In the genomic region with DNA sequence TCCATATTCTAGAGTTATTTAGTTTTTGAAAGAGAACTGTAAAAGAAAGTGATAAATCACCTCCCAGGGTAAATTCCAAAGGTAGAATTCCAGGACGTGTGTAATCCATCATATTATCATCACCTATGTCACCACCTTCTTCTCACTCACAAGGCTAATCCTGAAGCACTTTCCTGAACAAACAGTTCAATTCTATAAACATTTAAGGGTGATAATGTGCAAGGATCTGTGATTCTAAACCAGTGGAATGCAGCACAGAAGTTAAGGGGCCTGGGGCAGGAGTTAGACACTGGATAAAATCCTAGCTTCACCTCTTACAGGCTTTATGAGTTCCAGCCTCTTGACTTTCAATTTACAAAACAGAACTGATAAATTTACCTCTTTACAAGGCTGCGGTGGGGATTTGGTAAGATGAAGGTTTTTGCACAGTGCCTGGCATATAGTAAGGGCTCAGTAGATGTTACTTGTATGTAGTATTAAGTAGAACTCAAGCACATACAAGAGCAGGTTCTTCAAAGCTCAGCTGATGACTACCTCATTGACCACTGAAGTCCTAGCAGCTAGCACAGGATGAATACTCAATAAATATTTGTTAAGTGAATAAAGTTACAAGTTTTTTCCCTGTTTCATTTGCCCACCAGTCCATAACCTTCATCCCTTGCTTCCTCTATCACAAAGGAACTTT, we compare ENCODE assay signal across 1 cellular context.
TF ChIP-seq lines count a peak whose summit lies in the region.

No MANE protein-coding gene starts in this region.

TF ChIP-seq in GM23338, 12 proteins besides CTCF, POLR2A, EP300 and RAD21 (continued from another document):
- TF ChIP-seq, protein P1, sequence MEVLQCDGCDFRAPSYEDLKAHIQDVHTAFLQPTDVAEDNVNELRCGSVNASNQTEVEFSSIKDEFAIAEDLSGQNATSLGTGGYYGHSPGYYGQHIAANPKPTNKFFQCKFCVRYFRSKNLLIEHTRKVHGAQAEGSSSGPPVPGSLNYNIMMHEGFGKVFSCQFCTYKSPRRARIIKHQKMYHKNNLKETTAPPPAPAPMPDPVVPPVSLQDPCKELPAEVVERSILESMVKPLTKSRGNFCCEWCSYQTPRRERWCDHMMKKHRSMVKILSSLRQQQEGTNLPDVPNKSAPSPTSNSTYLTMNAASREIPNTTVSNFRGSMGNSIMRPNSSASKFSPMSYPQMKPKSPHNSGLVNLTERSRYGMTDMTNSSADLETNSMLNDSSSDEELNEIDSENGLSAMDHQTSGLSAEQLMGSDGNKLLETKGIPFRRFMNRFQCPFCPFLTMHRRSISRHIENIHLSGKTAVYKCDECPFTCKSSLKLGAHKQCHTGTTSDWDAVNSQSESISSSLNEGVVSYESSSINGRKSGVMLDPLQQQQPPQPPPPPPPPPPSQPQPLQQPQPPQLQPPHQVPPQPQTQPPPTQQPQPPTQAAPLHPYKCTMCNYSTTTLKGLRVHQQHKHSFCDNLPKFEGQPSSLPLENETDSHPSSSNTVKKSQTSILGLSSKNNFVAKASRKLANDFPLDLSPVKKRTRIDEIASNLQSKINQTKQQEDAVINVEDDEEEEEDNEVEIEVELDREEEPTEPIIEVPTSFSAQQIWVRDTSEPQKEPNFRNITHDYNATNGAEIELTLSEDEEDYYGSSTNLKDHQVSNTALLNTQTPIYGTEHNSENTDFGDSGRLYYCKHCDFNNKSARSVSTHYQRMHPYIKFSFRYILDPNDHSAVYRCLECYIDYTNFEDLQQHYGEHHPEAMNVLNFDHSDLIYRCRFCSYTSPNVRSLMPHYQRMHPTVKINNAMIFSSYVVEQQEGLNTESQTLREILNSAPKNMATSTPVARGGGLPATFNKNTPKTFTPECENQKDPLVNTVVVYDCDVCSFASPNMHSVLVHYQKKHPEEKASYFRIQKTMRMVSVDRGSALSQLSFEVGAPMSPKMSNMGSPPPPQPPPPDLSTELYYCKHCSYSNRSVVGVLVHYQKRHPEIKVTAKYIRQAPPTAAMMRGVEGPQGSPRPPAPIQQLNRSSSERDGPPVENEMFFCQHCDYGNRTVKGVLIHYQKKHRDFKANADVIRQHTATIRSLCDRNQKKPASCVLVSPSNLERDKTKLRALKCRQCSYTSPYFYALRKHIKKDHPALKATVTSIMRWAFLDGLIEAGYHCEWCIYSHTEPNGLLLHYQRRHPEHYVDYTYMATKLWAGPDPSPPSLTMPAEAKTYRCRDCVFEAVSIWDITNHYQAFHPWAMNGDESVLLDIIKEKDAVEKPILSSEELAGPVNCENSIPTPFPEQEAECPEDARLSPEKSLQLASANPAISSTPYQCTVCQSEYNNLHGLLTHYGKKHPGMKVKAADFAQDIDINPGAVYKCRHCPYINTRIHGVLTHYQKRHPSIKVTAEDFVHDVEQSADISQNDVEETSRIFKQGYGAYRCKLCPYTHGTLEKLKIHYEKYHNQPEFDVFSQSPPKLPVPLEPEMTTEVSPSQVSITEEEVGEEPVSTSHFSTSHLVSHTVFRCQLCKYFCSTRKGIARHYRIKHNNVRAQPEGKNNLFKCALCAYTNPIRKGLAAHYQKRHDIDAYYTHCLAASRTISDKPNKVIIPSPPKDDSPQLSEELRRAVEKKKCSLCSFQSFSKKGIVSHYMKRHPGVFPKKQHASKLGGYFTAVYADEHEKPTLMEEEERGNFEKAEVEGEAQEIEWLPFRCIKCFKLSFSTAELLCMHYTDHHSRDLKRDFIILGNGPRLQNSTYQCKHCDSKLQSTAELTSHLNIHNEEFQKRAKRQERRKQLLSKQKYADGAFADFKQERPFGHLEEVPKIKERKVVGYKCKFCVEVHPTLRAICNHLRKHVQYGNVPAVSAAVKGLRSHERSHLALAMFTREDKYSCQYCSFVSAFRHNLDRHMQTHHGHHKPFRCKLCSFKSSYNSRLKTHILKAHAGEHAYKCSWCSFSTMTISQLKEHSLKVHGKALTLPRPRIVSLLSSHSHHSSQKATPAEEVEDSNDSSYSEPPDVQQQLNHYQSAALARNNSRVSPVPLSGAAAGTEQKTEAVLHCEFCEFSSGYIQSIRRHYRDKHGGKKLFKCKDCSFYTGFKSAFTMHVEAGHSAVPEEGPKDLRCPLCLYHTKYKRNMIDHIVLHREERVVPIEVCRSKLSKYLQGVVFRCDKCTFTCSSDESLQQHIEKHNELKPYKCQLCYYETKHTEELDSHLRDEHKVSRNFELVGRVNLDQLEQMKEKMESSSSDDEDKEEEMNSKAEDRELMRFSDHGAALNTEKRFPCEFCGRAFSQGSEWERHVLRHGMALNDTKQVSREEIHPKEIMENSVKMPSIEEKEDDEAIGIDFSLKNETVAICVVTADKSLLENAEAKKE (CRISPR knock-in tag; IDR thresholded peaks at IDR 0.05), result no peak
- TF ChIP-seq, protein P2, sequence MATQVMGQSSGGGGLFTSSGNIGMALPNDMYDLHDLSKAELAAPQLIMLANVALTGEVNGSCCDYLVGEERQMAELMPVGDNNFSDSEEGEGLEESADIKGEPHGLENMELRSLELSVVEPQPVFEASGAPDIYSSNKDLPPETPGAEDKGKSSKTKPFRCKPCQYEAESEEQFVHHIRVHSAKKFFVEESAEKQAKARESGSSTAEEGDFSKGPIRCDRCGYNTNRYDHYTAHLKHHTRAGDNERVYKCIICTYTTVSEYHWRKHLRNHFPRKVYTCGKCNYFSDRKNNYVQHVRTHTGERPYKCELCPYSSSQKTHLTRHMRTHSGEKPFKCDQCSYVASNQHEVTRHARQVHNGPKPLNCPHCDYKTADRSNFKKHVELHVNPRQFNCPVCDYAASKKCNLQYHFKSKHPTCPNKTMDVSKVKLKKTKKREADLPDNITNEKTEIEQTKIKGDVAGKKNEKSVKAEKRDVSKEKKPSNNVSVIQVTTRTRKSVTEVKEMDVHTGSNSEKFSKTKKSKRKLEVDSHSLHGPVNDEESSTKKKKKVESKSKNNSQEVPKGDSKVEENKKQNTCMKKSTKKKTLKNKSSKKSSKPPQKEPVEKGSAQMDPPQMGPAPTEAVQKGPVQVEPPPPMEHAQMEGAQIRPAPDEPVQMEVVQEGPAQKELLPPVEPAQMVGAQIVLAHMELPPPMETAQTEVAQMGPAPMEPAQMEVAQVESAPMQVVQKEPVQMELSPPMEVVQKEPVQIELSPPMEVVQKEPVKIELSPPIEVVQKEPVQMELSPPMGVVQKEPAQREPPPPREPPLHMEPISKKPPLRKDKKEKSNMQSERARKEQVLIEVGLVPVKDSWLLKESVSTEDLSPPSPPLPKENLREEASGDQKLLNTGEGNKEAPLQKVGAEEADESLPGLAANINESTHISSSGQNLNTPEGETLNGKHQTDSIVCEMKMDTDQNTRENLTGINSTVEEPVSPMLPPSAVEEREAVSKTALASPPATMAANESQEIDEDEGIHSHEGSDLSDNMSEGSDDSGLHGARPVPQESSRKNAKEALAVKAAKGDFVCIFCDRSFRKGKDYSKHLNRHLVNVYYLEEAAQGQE (IDR thresholded peaks at IDR 0.05; ENCODE audit: unreplicated experiment), result no peak
